33 cellular contexts compared by ENCODE assay signal in genomic region chr16:14676633-14677032, GRCh38. TPM values are rescaled to one million over a fixed set of nuclear protein-coding genes. Genes with fewer than 3 reads are reported as not detected.
"Had no signal": no experiment of that assay in that cellular context is flagged by ENCODE, and none has a peak within 500 bp of the region (broad histone marks: within the 10 kb centered on the region; RNA-seq: fewer than 3 reads in every experiment).

No MANE protein-coding gene starts in this region.

- FAIRE-seq: astrocyte, TTC549 had no signal

- H3K4me1 ChIP-seq: adrenal gland, breast epithelium had no signal

- H3K27ac ChIP-seq: adrenal gland, body of pancreas, brain microvascular endothelial cell, breast epithelium, VCaP had no signal

- DNase-seq: activated B cell treated with CpG ODN at 0.5 μM for 24 hours; activated CD4-positive, alpha-beta memory T cell treated with anti-CD3 and anti-CD28 coated beads for 36 hours; activated CD4-positive, alpha-beta T cell treated with anti-CD3 and anti-CD28 coated beads for 4 hours; activated CD4-positive, alpha-beta T cell treated with anti-CD3 and anti-CD28 coated beads, Interleukin-2, amount 10 ng/mL, durations not matched to agents 24 days and 14 days; activated CD4-positive, alpha-beta T cell treated with anti-CD3 and anti-CD28 coated beads, Interleukin-2, amount 50 U/mL, for 1 hour; activated CD4-positive, alpha-beta T cell treated with anti-CD3 and anti-CD28 coated beads, Interleukin-2, amount 50 U/mL, for 4 hours; activated CD4-positive, CD25-positive, alpha-beta regulatory T cell treated with anti-CD3 and anti-CD28 coated beads, Interleukin-2, amount 50 U/mL, for 72 hours; activated CD8-positive, alpha-beta memory T cell treated with anti-CD3 and anti-CD28 coated beads, Interleukin-2, amount 50 U/mL, for 4 hours; activated CD8-positive, alpha-beta T cell treated with anti-CD3 and anti-CD28 coated beads for 36 hours; activated effector memory CD4-positive, alpha-beta T cell treated with anti-CD3 and anti-CD28 coated beads, Interleukin-2, amount 50 U/mL, for 16 hours; activated gamma-delta T cell treated with Interleukin-2 at 50 U/mL for 16 hours; activated naive CD4-positive, alpha-beta T cell; activated naive CD4-positive, alpha-beta T cell treated with anti-CD3 and anti-CD28 coated beads for 36 hours; activated naive CD4-positive, alpha-beta T cell treated with anti-CD3 and anti-CD28 coated beads, Interleukin-2, amount 50 U/mL, for 16 hours; activated naive CD8-positive, alpha-beta T cell treated with anti-CD3 and anti-CD28 coated beads for 36 hours; activated T-cell treated with anti-CD3 and anti-CD28 coated beads for 4 hours; activated T-cell treated with anti-CD3 and anti-CD28 coated beads, Interleukin-2, amount 50 U/mL, for 1 hour; activated T-cell treated with anti-CD3 and anti-CD28 coated beads, Interleukin-2, amount 50 U/mL, for 4 hours; activated T-cell treated with anti-CD3 and anti-CD28 coated beads, Interleukin-2, amount 50 U/mL, for 72 hours; adrenal gland; amniotic stem cell; aorta; body of pancreas; brain microvascular endothelial cell; central memory CD4-positive, alpha-beta T cell; T-helper 2 cell; T-helper 9 cell had no signal

- H3K4me3 ChIP-seq: adrenal gland, body of pancreas, breast epithelium had no signal

- ATAC-seq: activated CD8-positive, alpha-beta T cell treated with anti-CD3 and anti-CD28 coated beads for 36 hours; activated naive CD4-positive, alpha-beta T cell treated with anti-CD3 and anti-CD28 coated beads, Interleukin-2, amount 50 U/mL, for 72 hours; activated T-cell treated with anti-CD3 and anti-CD28 coated beads, Interleukin-2, amount 50 U/mL, for 4 hours; activated T-cell treated with anti-CD3 and anti-CD28 coated beads, Interleukin-2, amount 50 U/mL, for 72 hours; activated T-helper 17 cell treated with anti-CD3 and anti-CD28 coated beads, Interleukin-2, amount 50 U/mL, for 72 hours; body of pancreas had no signal

- H3K36me3 ChIP-seq: adrenal gland, brain microvascular endothelial cell, breast epithelium had no signal

- H3K9me3 ChIP-seq: adrenal gland, body of pancreas, breast epithelium had no signal

RNA-seq across cellular contexts. Expression of gene PLA2G10, which starts 17.5 kb away (rescaled TPM):
- polyA plus RNA-seq: adrenal gland, aorta had no signal
